16 cellular contexts compared by ENCODE assay signal in the genomic region with DNA sequence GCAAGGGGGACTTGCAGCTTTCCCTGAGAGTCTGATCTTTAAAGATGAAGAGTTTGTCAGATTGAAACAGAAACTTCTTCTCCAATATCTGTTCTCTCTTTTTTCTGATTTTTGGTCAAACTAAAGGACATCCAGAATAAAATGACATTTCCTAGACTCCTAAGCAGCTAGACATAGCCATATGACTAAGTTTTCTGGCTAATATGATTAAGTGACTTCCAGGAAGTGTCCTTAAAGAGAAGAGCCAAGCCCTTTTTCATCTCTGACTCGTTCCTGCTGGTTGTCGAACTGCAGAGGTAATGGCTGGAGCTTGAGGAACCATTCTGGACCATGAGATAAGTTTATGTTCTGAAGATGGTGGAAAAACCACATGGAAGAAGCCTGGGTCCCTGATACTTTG.
"Had no signal": no experiment of that assay in that cellular context is flagged by ENCODE, and none has a peak within 500 bp of the region (broad histone marks: within the 10 kb centered on the region; RNA-seq: fewer than 3 reads in every experiment).

No MANE protein-coding gene starts in this region.

- H3K27me3 ChIP-seq: ascending aorta, neural progenitor cell had no signal

- H3K27ac Mint-ChIP-seq: dendritic cell treated with granulocyte-macrophage colony-stimulating factor and Interleukin-4, amounts not matched to agents 40 ng/mL and 50 ng/mL, for 4 days; immature natural killer cell; memory B cell; naive thymus-derived CD4-positive, alpha-beta T cell; neural progenitor cell; progenitor cell of endocrine pancreas; type B pancreatic cell had no signal

- H3K9me3 ChIP-seq: ascending aorta had no signal

- H3K4me1 ChIP-seq: ascending aorta, neural progenitor cell, stomach had no signal

- H3K36me3 Mint-ChIP-seq: immature natural killer cell, memory B cell, neural progenitor cell, type B pancreatic cell had no signal

- H3K4me3 Mint-ChIP-seq: dendritic cell treated with granulocyte-macrophage colony-stimulating factor and Interleukin-4, amounts not matched to agents 40 ng/mL and 50 ng/mL, for 4 days; immature natural killer cell; memory B cell; naive thymus-derived CD4-positive, alpha-beta T cell; neural progenitor cell; type B pancreatic cell had no signal

- ATAC-seq: naive thymus-derived CD4-positive, alpha-beta T cell had no signal

- H3K4me3 ChIP-seq: ascending aorta, neural progenitor cell, stomach had no signal

- H2AFZ ChIP-seq: neural progenitor cell had no signal

- H3K36me3 ChIP-seq: ascending aorta, neural progenitor cell, stomach had no signal

- H3K9me3 Mint-ChIP-seq: type B pancreatic cell had no signal

- H3K27ac ChIP-seq: ascending aorta, neural progenitor cell, stomach had no signal

- DNase-seq: activated naive CD4-positive, alpha-beta T cell; effector CD8-positive, alpha-beta T cell; immature natural killer cell; naive thymus-derived CD4-positive, alpha-beta T cell; stimulated activated CD4-positive, alpha-beta T cell treated with anti-CD3 and anti-CD28 coated beads, Interleukin-12 subunit alpha, Interleukin-12 subunit beta, amount 100 ng/mL, for 4 hours; stimulated activated CD4-positive, alpha-beta T cell treated with anti-CD3 and anti-CD28 coated beads, Interleukin-1b, Interleukin-23, amount 100 ng/mL, for 48 hours; stimulated activated CD8-positive, alpha-beta memory T cell treated with anti-CD3 and anti-CD28 coated beads, Interleukin-4, amount 100 ng/mL, for 48 hours; stomach; SW 1271 had no signal

- H3K4me2 ChIP-seq: neural progenitor cell had no signal

- FAIRE-seq: TTC549 had no signal

- H3K27me3 Mint-ChIP-seq: naive thymus-derived CD4-positive, alpha-beta T cell; progenitor cell of endocrine pancreas; type B pancreatic cell had no signal

- H3K4me1 Mint-ChIP-seq: immature natural killer cell, memory B cell, neural progenitor cell had no signal
